Comparison of ENCODE assay signal across 8 cellular contexts in the genomic region with DNA sequence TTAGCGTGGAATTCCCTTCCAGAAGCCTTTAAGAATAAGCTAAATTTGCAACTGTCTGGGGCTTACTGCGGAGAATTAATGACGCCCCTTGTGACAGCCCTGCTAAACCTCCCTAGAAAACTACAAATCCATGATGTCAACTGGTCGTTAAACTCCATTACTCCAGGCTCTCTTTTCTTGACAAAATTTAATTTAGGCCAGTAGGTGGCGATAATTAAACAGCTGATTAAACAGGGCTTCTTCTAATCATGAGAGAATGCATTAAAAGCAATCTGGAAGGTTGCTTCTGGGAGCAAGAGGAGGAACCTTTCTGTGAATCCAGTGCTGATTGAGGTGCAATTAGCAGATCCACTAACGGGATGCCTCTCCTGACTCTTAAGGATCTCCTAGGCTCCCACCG. TPM values are rescaled to one million over a fixed set of nuclear protein-coding genes. Genes with fewer than 3 reads are reported as not detected.
DNase-seq lines count a peak whose midpoint lies in the region; ATAC-seq, FAIRE-seq and TF ChIP-seq lines count a peak whose summit lies in the region.

No MANE protein-coding gene starts in this region.

- no peaks in the 10 kb centered on the region for H3K9me3 ChIP-seq in breast epithelium

- ATAC-seq in left lobe of liver (peak; percentile 74), GM21526 (IDR thresholded peaks at IDR 0.05; ENCODE audit: low FRiP score, unreplicated experiment) (no peak)
- ATAC-seq in stimulated activated memory B cell treated with anti-CD40 and anti-IgM and Interleukin-4, amounts not matched to agents 10 μg/mL and 1 μg/mL and 100 μg/mL, for 72 hours: no peak

- H3K9me3 Mint-ChIP-seq in stimulated activated memory B cell treated with anti-CD40 and anti-IgM and Interleukin-4, amounts not matched to agents 10 μg/mL and 1 μg/mL and 100 μg/mL, for 72 hours: no peaks in the 10 kb centered on the region

- FAIRE-seq in A204.1 (lab: Jason Lieb, UNC): peak; percentile 92

- no peaks in the 10 kb centered on the region for H3K36me3 Mint-ChIP-seq in stimulated activated memory B cell treated with anti-CD40 and anti-IgM and Interleukin-4, amounts not matched to agents 10 μg/mL and 1 μg/mL and 100 μg/mL, for 72 hours

- H3K4me3 ChIP-seq in breast epithelium (no peak overlapping the region), H7 (ENCODE audit: insufficient read depth, low read depth, low read length) (no peak overlapping the region)

- peak; percentile 11; the same call in 1 of the 2 replicates for TF ChIP-seq CTCF in GM12874 (IDR thresholded peaks at IDR 0.05; ENCODE audit: insufficient read depth, low read depth, low read length)
- peak in 2 of 3 donors; percentile 40 to 42 for TF ChIP-seq CTCF in breast epithelium (IDR thresholded peaks at IDR 0.05)

- H3K27me3 ChIP-seq in breast epithelium (peaks cover 0 to 41% of the 10 kb centered on the region in 2 donors), H7 (ENCODE audit: control insufficient read depth, insufficient read depth, low read length) (no peaks in the 10 kb centered on the region)

- H3K4me1 Mint-ChIP-seq in stimulated activated memory B cell treated with anti-CD40 and anti-IgM and Interleukin-4, amounts not matched to agents 10 μg/mL and 1 μg/mL and 100 μg/mL, for 72 hours: peaks cover 2% of the 10 kb centered on the region

- no peak overlapping the region for H3K4me3 Mint-ChIP-seq in stimulated activated memory B cell treated with anti-CD40 and anti-IgM and Interleukin-4, amounts not matched to agents 10 μg/mL and 1 μg/mL and 100 μg/mL, for 72 hours

- no peak overlapping the region for H3K27ac ChIP-seq in breast epithelium

- H3K36me3 ChIP-seq in breast epithelium (no peaks in the 10 kb centered on the region), H7 (replicated peaks; ENCODE audit: control insufficient read depth, insufficient read depth, low read length) (no peaks in the 10 kb centered on the region)

- no peaks in the 10 kb centered on the region for H3K4me1 ChIP-seq in breast epithelium

- no peak overlapping the region for H3K27ac Mint-ChIP-seq in stimulated activated memory B cell treated with anti-CD40 and anti-IgM and Interleukin-4, amounts not matched to agents 10 μg/mL and 1 μg/mL and 100 μg/mL, for 72 hours

- DNase-seq in NCI-H446 treated with DMSO at 0.1 percent for 48 hours (lab: John Stamatoyannopoulos, UW) (peak; percentile 14), breast epithelium (ENCODE audit: low spot score in 2 of 2) (no peak), left lobe of liver (ENCODE audit: low spot score) (no peak), H7 (no peak)

- intact Hi-C loops in breast epithelium (cut with DNase I; ENCODE audit: low total_unique reads): no loop called here

- peaks cover 32% of the 10 kb centered on the region for H3K27me3 Mint-ChIP-seq in stimulated activated memory B cell treated with anti-CD40 and anti-IgM and Interleukin-4, amounts not matched to agents 10 μg/mL and 1 μg/mL and 100 μg/mL, for 72 hours

- no peak for TF ChIP-seq POLR2A in breast epithelium (IDR thresholded peaks at IDR 0.05)

RNA-seq across cellular contexts. Expression of a gene that starts 8.1 kb away (rescaled TPM):
- total RNA-seq in breast epithelium (10 to 100 TPM; 27.4 to 35.1 (median 29.6) TPM), left lobe of liver (2.6 TPM)
- 2.5 and 3.2 TPM in 2 replicates for total RNA-seq in H7 (2014; rRNA removed; shearing (Covaris generic))
